20 cellular contexts compared by ENCODE assay signal in genomic region chr15:99764521-99764920, GRCh38. TPM values are rescaled to one million over a fixed set of nuclear protein-coding genes. Genes with fewer than 3 reads are reported as not detected.
"Had no signal": no experiment of that assay in that cellular context is flagged by ENCODE, and none has a peak within 500 bp of the region (broad histone marks: within the 10 kb centered on the region; RNA-seq: fewer than 3 reads in every experiment).

No MANE protein-coding gene starts in this region.

- H3K27me3 ChIP-seq: ascending aorta, brain microvascular endothelial cell, left lung, sigmoid colon, stomach, suprapubic skin, tibial nerve had no signal

- H3K36me3 ChIP-seq: ascending aorta, brain microvascular endothelial cell, left lung, sigmoid colon, stomach, suprapubic skin, tibial nerve had no signal

- H3K27ac ChIP-seq: ascending aorta, brain microvascular endothelial cell, left lung, sigmoid colon, stomach, suprapubic skin, tibial nerve had no signal

- DNase-seq: activated gamma-delta T cell treated with Interleukin-2 at 50 U/mL for 16 hours; activated T-cell treated with anti-CD3 and anti-CD28 coated beads, Interleukin-2, amount 50 U/mL, for 1 hour; brain microvascular endothelial cell; caudate nucleus; dermis blood vessel endothelial cell; effector CD8-positive, alpha-beta T cell; erythroblast; foreskin fibroblast; left lung; naive thymus-derived CD8-positive, alpha-beta T cell; sigmoid colon; stimulated activated CD4-positive, alpha-beta T cell treated with anti-CD3 and anti-CD28 coated beads, Interleukin-15, amount 100 ng/mL, for 24 hours; stomach had no signal

- H3K4me2 ChIP-seq: smooth muscle cell had no signal

- ATAC-seq: left lung; naive thymus-derived CD8-positive, alpha-beta T cell; WTC11 had no signal

- H3K4me1 Mint-ChIP-seq: activated naive CD4-positive, alpha-beta T cell treated with anti-CD3 and anti-CD28 coated beads, Interleukin-2, amount 50 U/mL, for 24 hours; stimulated activated memory B cell treated with anti-CD40 and anti-IgM and Interleukin-4, amounts not matched to agents 10 μg/mL and 1 μg/mL and 100 μg/mL, for 72 hours; WTC11 had no signal

- H3K9me3 ChIP-seq: ascending aorta, left lung, sigmoid colon, stomach, suprapubic skin, tibial nerve had no signal

- H3K36me3 Mint-ChIP-seq: activated naive CD4-positive, alpha-beta T cell treated with anti-CD3 and anti-CD28 coated beads, Interleukin-2, amount 50 U/mL, for 24 hours; naive thymus-derived CD8-positive, alpha-beta T cell; stimulated activated memory B cell treated with anti-CD40 and anti-IgM and Interleukin-4, amounts not matched to agents 10 μg/mL and 1 μg/mL and 100 μg/mL, for 72 hours; WTC11 had no signal

- H3K27ac Mint-ChIP-seq: activated naive CD4-positive, alpha-beta T cell treated with anti-CD3 and anti-CD28 coated beads, Interleukin-2, amount 50 U/mL, for 24 hours; naive thymus-derived CD8-positive, alpha-beta T cell; stimulated activated memory B cell treated with anti-CD40 and anti-IgM and Interleukin-4, amounts not matched to agents 10 μg/mL and 1 μg/mL and 100 μg/mL, for 72 hours; WTC11 had no signal

- H3K4me3 Mint-ChIP-seq: activated naive CD4-positive, alpha-beta T cell treated with anti-CD3 and anti-CD28 coated beads, Interleukin-2, amount 50 U/mL, for 24 hours; naive thymus-derived CD8-positive, alpha-beta T cell; stimulated activated memory B cell treated with anti-CD40 and anti-IgM and Interleukin-4, amounts not matched to agents 10 μg/mL and 1 μg/mL and 100 μg/mL, for 72 hours; WTC11 had no signal

- H3K9me3 Mint-ChIP-seq: activated naive CD4-positive, alpha-beta T cell treated with anti-CD3 and anti-CD28 coated beads, Interleukin-2, amount 50 U/mL, for 24 hours; naive thymus-derived CD8-positive, alpha-beta T cell; stimulated activated memory B cell treated with anti-CD40 and anti-IgM and Interleukin-4, amounts not matched to agents 10 μg/mL and 1 μg/mL and 100 μg/mL, for 72 hours; WTC11 had no signal

- H3K4me1 ChIP-seq: ascending aorta, left lung, sigmoid colon, stomach, suprapubic skin, tibial nerve had no signal

- H3K4me3 ChIP-seq: ascending aorta, left lung, sigmoid colon, smooth muscle cell, stomach, suprapubic skin, tibial nerve had no signal

- H3K27me3 Mint-ChIP-seq: activated naive CD4-positive, alpha-beta T cell treated with anti-CD3 and anti-CD28 coated beads, Interleukin-2, amount 50 U/mL, for 24 hours; stimulated activated memory B cell treated with anti-CD40 and anti-IgM and Interleukin-4, amounts not matched to agents 10 μg/mL and 1 μg/mL and 100 μg/mL, for 72 hours had no signal

RNA-seq across cellular contexts. Expression of gene LYSMD4, which starts 31.3 kb away (rescaled TPM):
- total RNA-seq: ascending aorta had no signal
